Comparison of ENCODE assay signal across 9 cellular contexts in the genomic region with DNA sequence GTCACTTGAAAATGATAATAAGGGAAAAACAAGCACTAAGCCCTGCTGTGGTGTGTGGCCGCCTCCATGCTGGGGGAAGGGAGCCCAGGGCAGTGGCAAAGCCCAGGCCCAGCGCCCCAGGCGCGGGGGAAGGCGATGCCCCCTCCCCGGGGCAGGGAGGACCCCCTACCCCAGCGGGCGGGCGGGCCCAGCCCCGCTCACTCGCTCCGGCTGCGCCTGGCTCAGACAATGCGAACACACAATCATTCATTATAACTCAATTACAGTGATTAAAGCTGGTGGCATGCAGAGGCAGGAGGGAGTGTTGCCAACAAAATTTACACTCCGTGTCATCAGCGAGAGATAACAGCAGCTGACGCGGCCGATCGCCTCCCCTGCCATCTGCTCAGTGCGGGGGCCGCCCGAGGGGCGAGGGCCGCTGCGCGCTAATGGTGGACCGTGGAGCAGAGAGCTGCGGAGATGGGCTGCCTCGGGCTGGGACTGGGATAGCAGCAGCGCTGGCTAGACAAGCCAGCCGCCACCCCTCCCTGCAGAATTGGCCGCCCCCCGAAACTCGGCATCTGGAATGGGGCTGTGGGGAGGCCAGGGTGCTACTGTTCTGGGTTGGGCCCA.
DNase-seq lines count a peak whose midpoint lies in the region; ATAC-seq, FAIRE-seq and TF ChIP-seq lines count a peak whose summit lies in the region.
"Had no signal": no experiment of that assay in that cellular context is flagged by ENCODE, and none has a peak within 500 bp of the region (broad histone marks: within the 10 kb centered on the region; RNA-seq: fewer than 3 reads in every experiment).

No MANE protein-coding gene starts in this region.

- no peak for TF ChIP-seq EP300 in K562 (IDR thresholded peaks at IDR 0.05; ENCODE audit: low read length)

- H3K79me2 ChIP-seq in K562 (ENCODE audit: control insufficient read depth, insufficient read depth, low read length) = no peaks in the 10 kb centered on the region
- no peaks in the 10 kb centered on the region for H3K79me2 ChIP-seq in PC-9 (ENCODE audit: low read depth)

- TF ChIP-seq CTCF in CD14-positive monocyte (IDR thresholded peaks at IDR 0.05) = no peak
- TF ChIP-seq CTCF in K562 (IDR thresholded peaks at IDR 0.05 in 2 of 3, conservative IDR thresholded peaks at IDR 0.05 in 1 of 3; ENCODE audit: insufficient read depth in 2 of 3, low read depth in 1 of 3, low read length in 3 of 3) = no peak
- TF ChIP-seq CTCF in nephron progenitor cell (IDR thresholded peaks at IDR 0.05) = no peak
- no peak for TF ChIP-seq CTCF in PC-9 (conservative IDR thresholded peaks at IDR 0.05)

- H3K4me1 ChIP-seq in K562 (replicated peaks in 1 of 2; ENCODE audit: control insufficient read depth in 2 of 2, insufficient read depth in 2 of 2, low read length in 2 of 2) = peaks cover 0 to 7% of the 10 kb centered on the region in 2 experiments; a peak in 1 of 5 replicates
- peaks cover 24% of the 10 kb centered on the region for H3K4me1 ChIP-seq in PC-9 (replicated peaks; ENCODE audit: insufficient read depth)

- no peaks in the 10 kb centered on the region for H3K9me3 ChIP-seq in K562 (replicated peaks; ENCODE audit: control insufficient read depth, insufficient read depth, low read depth, low read length)
- no peaks in the 10 kb centered on the region for H3K9me3 ChIP-seq in PC-9 (ENCODE audit: insufficient read depth, low read depth)

- BruUV-seq in K562 (replicated peaks; lab: Mats Ljungman, UMichigan) = no TSS peak
- BruUV-seq in PC-9 (replicated peaks; lab: Mats Ljungman, UMichigan) = no TSS peak

- TF ChIP-seq POLR2A in K562 (conservative IDR thresholded peaks at IDR 0.05) = no peak

- H3K4me3 Mint-ChIP-seq in CD14-positive monocyte = no peak overlapping the region
- H3K4me3 Mint-ChIP-seq in nephron progenitor cell = no peak overlapping the region
- H3K4me3 Mint-ChIP-seq in activated CD4-positive, alpha-beta memory T cell treated with anti-CD3 and anti-CD28 coated beads for 36 hours = no peak overlapping the region

- H4K20me1 ChIP-seq in K562 (replicated peaks; ENCODE audit: control insufficient read depth, insufficient read depth, low read length) = peaks cover 10% of the 10 kb centered on the region; the same call in 1 of the 2 replicates
- H4K20me1 ChIP-seq in PC-9 (ENCODE audit: insufficient read depth) = no peaks in the 10 kb centered on the region

- H3K4me3 ChIP-seq in K562 (no peak overlapping the region), PC-9 (no peak overlapping the region)

- CTCF ChIA-PET in K562 (lab: Yijun Ruan, JAX; ENCODE audit: low intra/inter-chr PET ratio) = no interaction called here
- CTCF ChIA-PET in PC-9 (lab: Charles Lee) = interaction anchor here (0.5 kb wide), 1 partner anchor 67 kb away, joined by 3 read pairs; no protein-coding TSS in a partner anchor
- CTCF ChIA-PET in activated CD4-positive, alpha-beta memory T cell treated with anti-CD3 and anti-CD28 coated beads for 36 hours (lab: Charles Lee) = no interaction called here

- H3F3A ChIP-seq in PC-9 (ENCODE audit: insufficient read depth, low read depth) = peaks cover 6% of the 10 kb centered on the region; the same call in 1 of the 2 replicates

- H3K36me3 Mint-ChIP-seq in CD14-positive monocyte = no peaks in the 10 kb centered on the region
- no peaks in the 10 kb centered on the region for H3K36me3 Mint-ChIP-seq in nephron progenitor cell (ENCODE audit: low read depth)
- H3K36me3 Mint-ChIP-seq in activated CD4-positive, alpha-beta memory T cell treated with anti-CD3 and anti-CD28 coated beads for 36 hours = no peaks in the 10 kb centered on the region

- H3K36me3 ChIP-seq in K562 (ENCODE audit: control insufficient read depth, insufficient read depth, low read length) (no peaks in the 10 kb centered on the region), PC-9 (ENCODE audit: low read depth) (no peaks in the 10 kb centered on the region)

- no peaks in the 10 kb centered on the region for H3K9me2 ChIP-seq in PC-9 (ENCODE audit: insufficient read depth)

- no peak overlapping the region for H2AFZ ChIP-seq in K562 (ENCODE audit: low read depth, low read length)
- H2AFZ ChIP-seq in PC-9 = no peak overlapping the region

- H3K4me1 Mint-ChIP-seq in CD14-positive monocyte (peaks cover 22% of the 10 kb centered on the region), nephron progenitor cell (peaks cover 34% of the 10 kb centered on the region)
- H3K4me1 Mint-ChIP-seq in activated CD4-positive, alpha-beta memory T cell treated with anti-CD3 and anti-CD28 coated beads for 36 hours (ENCODE audit: low read depth) = no peaks in the 10 kb centered on the region

- H3K9me3 Mint-ChIP-seq in CD14-positive monocyte (no peaks in the 10 kb centered on the region), nephron progenitor cell (no peaks in the 10 kb centered on the region)
- no peaks in the 10 kb centered on the region for H3K9me3 Mint-ChIP-seq in activated CD4-positive, alpha-beta memory T cell treated with anti-CD3 and anti-CD28 coated beads for 36 hours

- ATAC-seq in K562 (peak; percentile 48), GM19035 (IDR thresholded peaks at IDR 0.05; ENCODE audit: unreplicated experiment) (no peak), GM21825 (IDR thresholded peaks at IDR 0.05; ENCODE audit: unreplicated experiment) (no peak)

- intact Hi-C loops in CD14-positive monocyte (cut with micrococcal nuclease) (no loop called here), K562 (cut with micrococcal nuclease) (no loop called here), PC-9 (cut with micrococcal nuclease; ENCODE audit: unreplicated experiment) (no loop called here)
- intact Hi-C loops in activated CD4-positive, alpha-beta memory T cell treated with anti-CD3 and anti-CD28 coated beads for 36 hours (cut with micrococcal nuclease) = no loop called here

- H3K27me3 ChIP-seq in K562 (ENCODE audit: control insufficient read depth in 2 of 2, insufficient read depth in 2 of 2, low read length in 2 of 2) (peaks cover 20 to 60% of the 10 kb centered on the region in 2 experiments; a peak in 4 of 5 replicates), PC-9 (ENCODE audit: insufficient read depth, low read depth) (no peaks in the 10 kb centered on the region)

- no peak for FAIRE-seq in K562 (lab: Jason Lieb, UNC)

- H3K27ac ChIP-seq in K562 (ENCODE audit: extremely low read depth, low read depth, low read length) = no peak overlapping the region
- no peak overlapping the region for H3K27ac ChIP-seq in PC-9

- H3K27ac Mint-ChIP-seq in CD14-positive monocyte = no peak overlapping the region
- no peak overlapping the region for H3K27ac Mint-ChIP-seq in nephron progenitor cell
- no peak overlapping the region for H3K27ac Mint-ChIP-seq in activated CD4-positive, alpha-beta memory T cell treated with anti-CD3 and anti-CD28 coated beads for 36 hours

- TF ChIP-seq RAD21 in K562 (CRISPR knock-in tag; conservative IDR thresholded peaks at IDR 0.05 in 1 of 2, IDR thresholded peaks at IDR 0.05 in 1 of 2) = no peak

- H3K9me1 ChIP-seq in K562 (ENCODE audit: control insufficient read depth, insufficient read depth, low read length) = no peaks in the 10 kb centered on the region

- POLR2A ChIA-PET in K562 (lab: Yijun Ruan, JAX) (interaction anchor here (1.0 kb wide), 1 partner anchor 14 kb away, joined by 4 read pairs; no protein-coding TSS in a partner anchor), PC-9 (lab: Charles Lee; ENCODE audit: unreplicated experiment) (no interaction called here)
- POLR2A ChIA-PET in activated CD4-positive, alpha-beta memory T cell treated with anti-CD3 and anti-CD28 coated beads for 36 hours (lab: Charles Lee) = no interaction called here

- DNase-seq in CD14-positive monocyte (ENCODE audit: low spot score) = peak; percentile 36
- DNase-seq in NCI-H146 treated with DMSO at 0.1 percent for 48 hours (lab: John Stamatoyannopoulos, UW; ENCODE audit: unreplicated experiment) = peak; percentile 85
- no peak for DNase-seq in K562 (ENCODE audit: extremely low read depth in 1 of 4, low spot score in 3 of 4)
- peak; percentile 32 for DNase-seq in nephron progenitor cell
- no peak for DNase-seq in PC-9
- DNase-seq in activated CD4-positive, alpha-beta memory T cell treated with anti-CD3 and anti-CD28 coated beads for 36 hours = no peak
- DNase-seq: DND-41 had no signal

- peak overlapping the region in 1 of 2 experiments; percentile 29; a peak in 1 of 4 replicates for H3K9ac ChIP-seq in K562 (ENCODE audit: insufficient read depth in 1 of 2, low read depth in 2 of 2, low read length in 2 of 2)

- in situ Hi-C loops in K562 (cut with MboI) = no loop called here

- no peak overlapping the region for H3K4me2 ChIP-seq in K562 (ENCODE audit: insufficient read depth, low read length)
- no peak overlapping the region for H3K4me2 ChIP-seq in PC-9

- 5% methylated on average over 35 of the region's 35 CpGs for WGBS in K562 (ENCODE audit: insufficient coverage, low coverage, missing lambda C conversion rate)

- H3K27me3 Mint-ChIP-seq in CD14-positive monocyte (ENCODE audit: low read depth in 3 of 3) = peaks cover 0 to 4% (median 0%) of the 10 kb centered on the region in 3 donors
- H3K27me3 Mint-ChIP-seq in nephron progenitor cell (ENCODE audit: low read depth, poor library complexity) = peaks cover 23% of the 10 kb centered on the region
- H3K27me3 Mint-ChIP-seq in activated CD4-positive, alpha-beta memory T cell treated with anti-CD3 and anti-CD28 coated beads for 36 hours = no peaks in the 10 kb centered on the region

TF ChIP-seq in K562, 482 proteins besides CTCF, POLR2A, EP300 and RAD21:
- no peak for TF ChIP-seq STAT5A (IDR thresholded peaks at IDR 0.05; ENCODE audit: borderline replicate concordance, low read length)
- peak; percentile 72 for TF ChIP-seq MEIS2 (IDR thresholded peaks at IDR 0.05; ENCODE audit: partially characterized antibody)
- TF ChIP-seq, protein P1, sequence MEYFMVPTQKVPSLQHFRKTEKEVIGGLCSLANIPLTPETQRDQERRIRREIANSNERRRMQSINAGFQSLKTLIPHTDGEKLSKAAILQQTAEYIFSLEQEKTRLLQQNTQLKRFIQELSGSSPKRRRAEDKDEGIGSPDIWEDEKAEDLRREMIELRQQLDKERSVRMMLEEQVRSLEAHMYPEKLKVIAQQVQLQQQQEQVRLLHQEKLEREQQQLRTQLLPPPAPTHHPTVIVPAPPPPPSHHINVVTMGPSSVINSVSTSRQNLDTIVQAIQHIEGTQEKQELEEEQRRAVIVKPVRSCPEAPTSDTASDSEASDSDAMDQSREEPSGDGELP (CRISPR knock-in tag; IDR thresholded peaks at IDR 0.05; ENCODE audit: borderline replicate concordance) = 0 out of 2 replicates have a peak, but pooled peaks have one; percentile 16

Comparison
In these comparisons a context has a peak if more than half of its experiments do, and no peak if none do; other contexts are left out.
1. DNase-seq: peak in CD14-positive monocyte (single experiment), NCI-H146 treated with DMSO at 0.1 percent for 48 hours (single experiment) and nephron progenitor cell (single experiment); none in K562 (0 of 4), PC-9 (0 of 2) and activated CD4-positive, alpha-beta memory T cell treated with anti-CD3 and anti-CD28 coated beads for 36 hours (single experiment).